In the genomic region with DNA sequence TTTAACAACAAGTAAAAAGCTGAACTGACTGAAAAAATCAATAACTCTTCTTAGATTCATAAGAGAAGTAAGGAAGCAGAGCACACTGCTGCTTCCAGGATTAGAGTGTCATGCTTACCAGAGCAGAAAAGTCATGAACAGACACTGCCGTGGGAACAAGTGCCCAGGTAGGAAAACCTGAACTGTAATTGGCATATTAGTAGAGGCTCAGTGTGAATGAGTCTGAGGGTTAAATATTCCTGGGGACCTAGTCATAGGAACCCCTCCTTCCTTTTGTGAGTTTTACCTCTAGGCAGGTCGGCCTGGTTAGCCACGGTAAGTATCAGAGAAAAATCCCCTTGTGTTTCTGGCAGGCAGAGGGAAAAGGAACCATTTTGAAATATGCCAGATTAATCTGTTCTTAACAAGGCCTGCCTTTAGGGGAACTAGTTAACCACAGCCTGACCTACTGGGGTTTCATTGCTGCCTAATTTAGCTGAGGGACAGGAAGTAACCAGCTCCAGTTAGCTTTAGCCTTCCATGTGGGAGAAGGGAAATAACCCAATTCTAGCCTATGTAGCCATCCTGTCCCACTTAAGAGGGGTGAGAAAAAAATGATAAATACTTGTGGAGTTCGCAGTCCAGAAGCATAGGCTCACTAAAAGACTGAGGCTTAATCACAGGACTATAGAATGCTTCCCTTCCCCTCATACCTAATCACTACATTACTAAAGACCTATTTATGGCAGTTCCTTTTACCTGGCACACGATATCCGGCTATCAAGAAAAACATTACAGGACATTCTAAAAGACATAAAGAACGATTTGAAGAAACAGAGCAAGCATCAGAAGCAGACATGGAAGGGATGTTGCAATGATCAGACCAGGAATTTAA, we compare ENCODE assay signal across 9 cellular contexts. TPM values are rescaled to one million over a fixed set of nuclear protein-coding genes. Genes with fewer than 3 reads are reported as not detected.
DNase-seq lines count a peak whose midpoint lies in the region; ATAC-seq and TF ChIP-seq lines count a peak whose summit lies in the region.
"Had no signal": no experiment of that assay in that cellular context is flagged by ENCODE, and none has a peak within 500 bp of the region (broad histone marks: within the 10 kb centered on the region; RNA-seq: fewer than 3 reads in every experiment).

No MANE protein-coding gene starts in this region.

- H3K27ac ChIP-seq in brain microvascular endothelial cell (no peak overlapping the region), mesenchymal stem cell (ENCODE audit: low read length, poor library complexity, severe bottlenecking) (no peak overlapping the region)
- H3K27ac ChIP-seq in CD4-positive, alpha-beta T cell (ENCODE audit: low read depth, low read length): no peak overlapping the region

- H3K27ac Mint-ChIP-seq in T-helper 17 cell: no peak overlapping the region
- no peak overlapping the region for H3K27ac Mint-ChIP-seq in CD4-positive, alpha-beta T cell

- ATAC-seq in GM19463 (IDR thresholded peaks at IDR 0.05; ENCODE audit: unreplicated experiment): peak; percentile 88
- ATAC-seq in HG03139 (IDR thresholded peaks at IDR 0.05; ENCODE audit: unreplicated experiment): peak; percentile 80
- ATAC-seq in T-helper 17 cell: peak; percentile 23
- no peak for ATAC-seq in CD4-positive, alpha-beta T cell (ENCODE audit: poor library complexity)

- DNase-seq in GDM1 (lab: John Stamatoyannopoulos, UW) (peak; percentile 20), T-helper 17 cell (no peak), brain microvascular endothelial cell (no peak), mesenchymal stem cell (no peak)
- no peak for DNase-seq in CD4-positive, alpha-beta T cell
- DNase-seq in central memory CD4-positive, alpha-beta T cell: no peak

- H3K14ac ChIP-seq in mesenchymal stem cell (ENCODE audit: low read length in 2 of 2): no peak overlapping the region

- H3K4me3 Mint-ChIP-seq in T-helper 17 cell: no peak overlapping the region
- no peak overlapping the region for H3K4me3 Mint-ChIP-seq in CD4-positive, alpha-beta T cell

- 76% methylated on average over 7 of the region's 7 CpGs for WGBS in mesenchymal stem cell

- H3K9me3 ChIP-seq in T-helper 17 cell (ENCODE audit: control insufficient read depth, low read length, poor library complexity, severe bottlenecking) (no peaks in the 10 kb centered on the region), mesenchymal stem cell (ENCODE audit: control insufficient read depth, low read length) (no peaks in the 10 kb centered on the region)
- H3K9me3 ChIP-seq in CD4-positive, alpha-beta T cell (ENCODE audit: control insufficient read depth, low read length): no peaks in the 10 kb centered on the region

- H2BK120ac ChIP-seq in mesenchymal stem cell (ENCODE audit: low read depth, low read length): no peak overlapping the region

- no peak overlapping the region for H3K4me2 ChIP-seq in mesenchymal stem cell (ENCODE audit: low read length, poor library complexity, severe bottlenecking)

- H3K27me3 ChIP-seq in brain microvascular endothelial cell (replicated peaks) (no peaks in the 10 kb centered on the region), mesenchymal stem cell (ENCODE audit: control insufficient read depth in 1 of 2, insufficient read depth in 1 of 2, low read length in 2 of 2) (no peaks in the 10 kb centered on the region)
- no peaks in the 10 kb centered on the region for H3K27me3 ChIP-seq in CD4-positive, alpha-beta T cell (ENCODE audit: control insufficient read depth, insufficient read depth, low read length)

- in situ Hi-C loops in brain microvascular endothelial cell (cut with HindIII; ENCODE audit: low pct_ligation_motif_present, low sequenced_read_pairs): no loop called here

- H3K18ac ChIP-seq in mesenchymal stem cell (ENCODE audit: low read depth in 1 of 2, low read length in 2 of 2): no peak overlapping the region

- H3K36me3 ChIP-seq in brain microvascular endothelial cell (replicated peaks): no peaks in the 10 kb centered on the region
- no peaks in the 10 kb centered on the region for H3K36me3 ChIP-seq in mesenchymal stem cell (ENCODE audit: control insufficient read depth in 1 of 2, insufficient read depth in 2 of 2, low read depth in 1 of 2, low read length in 2 of 2)

- H2BK12ac ChIP-seq in mesenchymal stem cell (ENCODE audit: low read length in 2 of 2): no peak overlapping the region

- H4K8ac ChIP-seq in mesenchymal stem cell (ENCODE audit: low read length): no peak overlapping the region

- CTCF ChIA-PET in CD4-positive, alpha-beta T cell (lab: Charles Lee): no interaction called here

- H3K4me1 ChIP-seq in mesenchymal stem cell (ENCODE audit: control insufficient read depth, insufficient read depth, low read depth, low read length): no peaks in the 10 kb centered on the region

- intact Hi-C loops in CD4-positive, alpha-beta T cell (cut with DNase I, micrococcal nuclease): no loop called here

- H3K79me1 ChIP-seq in mesenchymal stem cell (replicated peaks; ENCODE audit: low read length, poor library complexity, severe bottlenecking): no peaks in the 10 kb centered on the region

- no peak overlapping the region for H2BK15ac ChIP-seq in mesenchymal stem cell (ENCODE audit: low read depth, poor library complexity, severe bottlenecking)

- peaks cover 5% of the 10 kb centered on the region for H3K9me3 Mint-ChIP-seq in CD4-positive, alpha-beta T cell

- H3K36me3 Mint-ChIP-seq in T-helper 17 cell (ENCODE audit: low read depth): peaks cover 3% of the 10 kb centered on the region
- H3K36me3 Mint-ChIP-seq in CD4-positive, alpha-beta T cell (ENCODE audit: low read depth): no peaks in the 10 kb centered on the region

- POLR2A ChIA-PET in CD4-positive, alpha-beta T cell (lab: Charles Lee): no interaction called here

- no peak overlapping the region for H4K91ac ChIP-seq in mesenchymal stem cell (ENCODE audit: low read length)

- H3K9ac ChIP-seq in mesenchymal stem cell (ENCODE audit: low read length): no peak overlapping the region

- no peaks in the 10 kb centered on the region for H3K4me1 Mint-ChIP-seq in T-helper 17 cell
- no peaks in the 10 kb centered on the region for H3K4me1 Mint-ChIP-seq in CD4-positive, alpha-beta T cell (ENCODE audit: low read depth)

- no peak overlapping the region for H3K23ac ChIP-seq in mesenchymal stem cell (ENCODE audit: low read length in 2 of 2)

- no peak overlapping the region for H2AK5ac ChIP-seq in mesenchymal stem cell (ENCODE audit: low read length, severe bottlenecking)

- H3K4me3 ChIP-seq in brain microvascular endothelial cell (ENCODE audit: low read depth, low read length) (no peak overlapping the region), mesenchymal stem cell (ENCODE audit: insufficient read depth in 1 of 2, low read depth in 1 of 2, low read length in 2 of 2) (no peak overlapping the region)

- no peak for TF ChIP-seq CTCF in brain microvascular endothelial cell (IDR thresholded peaks at IDR 0.05; ENCODE audit: low read depth, low read length, missing control alignments)
- no peak for TF ChIP-seq CTCF in CD4-positive, alpha-beta T cell (IDR thresholded peaks at IDR 0.05)

- no peak overlapping the region for H3K4ac ChIP-seq in mesenchymal stem cell (ENCODE audit: low read depth in 1 of 2, low read length in 2 of 2)

- H2BK5ac ChIP-seq in mesenchymal stem cell (ENCODE audit: low read depth, low read length, poor library complexity, severe bottlenecking): no peak overlapping the region

- H2AFZ ChIP-seq in mesenchymal stem cell (ENCODE audit: low read depth, low read length): no peak overlapping the region

- H3K27me3 Mint-ChIP-seq in T-helper 17 cell: peaks cover 15% of the 10 kb centered on the region
- peaks cover 18% of the 10 kb centered on the region for H3K27me3 Mint-ChIP-seq in CD4-positive, alpha-beta T cell

RNA-seq across cellular contexts. Expression of a gene that starts 22.6 kb away (rescaled TPM):
- not detected for total RNA-seq in T-helper 17 cell
- total RNA-seq in CD4-positive, alpha-beta T cell: not detected
- not detected for polyA plus RNA-seq in mesenchymal stem cell (2013, experiment 1 of 2)
- polyA plus RNA-seq in mesenchymal stem cell (2013, experiment 2 of 2): not detected
- total RNA-seq: dermis microvascular lymphatic vessel endothelial cell had no signal

RNA-seq across cellular contexts. Expression of a gene that starts 36.8 kb away (rescaled TPM):
- 10 to 100 TPM; 22.5 to 22.8 TPM for total RNA-seq in T-helper 17 cell
- total RNA-seq in CD4-positive, alpha-beta T cell: 10 to 100 TPM; 12.5 to 12.6 TPM
- polyA plus RNA-seq in mesenchymal stem cell (2013, experiment 1 of 2): 26.1 TPM
- polyA plus RNA-seq in mesenchymal stem cell (2013, experiment 2 of 2): 22.8 TPM
